In the genomic region with DNA sequence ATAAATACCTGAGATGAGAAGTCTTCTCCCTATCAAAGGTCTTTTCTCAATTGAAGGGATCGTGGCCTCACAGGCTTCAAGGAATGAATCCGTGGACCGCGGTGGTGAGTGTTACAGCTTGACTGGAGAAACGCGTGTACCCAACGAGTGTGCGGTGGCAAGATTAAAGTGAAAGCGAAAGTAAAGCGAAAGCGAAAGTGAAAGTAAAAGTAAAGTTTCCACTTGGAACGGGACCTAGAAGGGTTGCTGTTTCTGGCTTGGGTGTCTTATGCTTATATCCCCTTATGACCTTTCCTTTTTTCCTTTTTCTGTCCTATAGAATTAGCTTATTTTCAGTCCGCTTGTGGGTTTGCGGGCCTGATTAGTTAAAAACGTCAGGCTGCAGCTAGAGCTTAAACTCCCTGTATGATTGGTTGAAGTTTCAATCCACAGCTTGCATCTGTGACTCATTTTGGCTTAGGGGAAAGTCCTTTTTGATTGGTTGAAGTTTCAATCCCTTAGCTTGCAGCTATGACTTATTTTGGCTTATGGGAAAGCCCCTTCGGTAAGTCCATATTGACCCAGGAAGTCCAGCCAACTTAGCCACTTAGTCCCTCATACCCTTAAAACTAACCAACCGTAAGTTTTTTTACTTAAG, we compare ENCODE assay signal across 2 cellular contexts.
TF ChIP-seq lines count a peak whose summit lies in the region.

No MANE protein-coding gene starts in this region.

TF ChIP-seq in GM23338, 12 proteins besides CTCF, POLR2A, EP300 and RAD21 (continues in another document):
- TF ChIP-seq, protein P1, sequence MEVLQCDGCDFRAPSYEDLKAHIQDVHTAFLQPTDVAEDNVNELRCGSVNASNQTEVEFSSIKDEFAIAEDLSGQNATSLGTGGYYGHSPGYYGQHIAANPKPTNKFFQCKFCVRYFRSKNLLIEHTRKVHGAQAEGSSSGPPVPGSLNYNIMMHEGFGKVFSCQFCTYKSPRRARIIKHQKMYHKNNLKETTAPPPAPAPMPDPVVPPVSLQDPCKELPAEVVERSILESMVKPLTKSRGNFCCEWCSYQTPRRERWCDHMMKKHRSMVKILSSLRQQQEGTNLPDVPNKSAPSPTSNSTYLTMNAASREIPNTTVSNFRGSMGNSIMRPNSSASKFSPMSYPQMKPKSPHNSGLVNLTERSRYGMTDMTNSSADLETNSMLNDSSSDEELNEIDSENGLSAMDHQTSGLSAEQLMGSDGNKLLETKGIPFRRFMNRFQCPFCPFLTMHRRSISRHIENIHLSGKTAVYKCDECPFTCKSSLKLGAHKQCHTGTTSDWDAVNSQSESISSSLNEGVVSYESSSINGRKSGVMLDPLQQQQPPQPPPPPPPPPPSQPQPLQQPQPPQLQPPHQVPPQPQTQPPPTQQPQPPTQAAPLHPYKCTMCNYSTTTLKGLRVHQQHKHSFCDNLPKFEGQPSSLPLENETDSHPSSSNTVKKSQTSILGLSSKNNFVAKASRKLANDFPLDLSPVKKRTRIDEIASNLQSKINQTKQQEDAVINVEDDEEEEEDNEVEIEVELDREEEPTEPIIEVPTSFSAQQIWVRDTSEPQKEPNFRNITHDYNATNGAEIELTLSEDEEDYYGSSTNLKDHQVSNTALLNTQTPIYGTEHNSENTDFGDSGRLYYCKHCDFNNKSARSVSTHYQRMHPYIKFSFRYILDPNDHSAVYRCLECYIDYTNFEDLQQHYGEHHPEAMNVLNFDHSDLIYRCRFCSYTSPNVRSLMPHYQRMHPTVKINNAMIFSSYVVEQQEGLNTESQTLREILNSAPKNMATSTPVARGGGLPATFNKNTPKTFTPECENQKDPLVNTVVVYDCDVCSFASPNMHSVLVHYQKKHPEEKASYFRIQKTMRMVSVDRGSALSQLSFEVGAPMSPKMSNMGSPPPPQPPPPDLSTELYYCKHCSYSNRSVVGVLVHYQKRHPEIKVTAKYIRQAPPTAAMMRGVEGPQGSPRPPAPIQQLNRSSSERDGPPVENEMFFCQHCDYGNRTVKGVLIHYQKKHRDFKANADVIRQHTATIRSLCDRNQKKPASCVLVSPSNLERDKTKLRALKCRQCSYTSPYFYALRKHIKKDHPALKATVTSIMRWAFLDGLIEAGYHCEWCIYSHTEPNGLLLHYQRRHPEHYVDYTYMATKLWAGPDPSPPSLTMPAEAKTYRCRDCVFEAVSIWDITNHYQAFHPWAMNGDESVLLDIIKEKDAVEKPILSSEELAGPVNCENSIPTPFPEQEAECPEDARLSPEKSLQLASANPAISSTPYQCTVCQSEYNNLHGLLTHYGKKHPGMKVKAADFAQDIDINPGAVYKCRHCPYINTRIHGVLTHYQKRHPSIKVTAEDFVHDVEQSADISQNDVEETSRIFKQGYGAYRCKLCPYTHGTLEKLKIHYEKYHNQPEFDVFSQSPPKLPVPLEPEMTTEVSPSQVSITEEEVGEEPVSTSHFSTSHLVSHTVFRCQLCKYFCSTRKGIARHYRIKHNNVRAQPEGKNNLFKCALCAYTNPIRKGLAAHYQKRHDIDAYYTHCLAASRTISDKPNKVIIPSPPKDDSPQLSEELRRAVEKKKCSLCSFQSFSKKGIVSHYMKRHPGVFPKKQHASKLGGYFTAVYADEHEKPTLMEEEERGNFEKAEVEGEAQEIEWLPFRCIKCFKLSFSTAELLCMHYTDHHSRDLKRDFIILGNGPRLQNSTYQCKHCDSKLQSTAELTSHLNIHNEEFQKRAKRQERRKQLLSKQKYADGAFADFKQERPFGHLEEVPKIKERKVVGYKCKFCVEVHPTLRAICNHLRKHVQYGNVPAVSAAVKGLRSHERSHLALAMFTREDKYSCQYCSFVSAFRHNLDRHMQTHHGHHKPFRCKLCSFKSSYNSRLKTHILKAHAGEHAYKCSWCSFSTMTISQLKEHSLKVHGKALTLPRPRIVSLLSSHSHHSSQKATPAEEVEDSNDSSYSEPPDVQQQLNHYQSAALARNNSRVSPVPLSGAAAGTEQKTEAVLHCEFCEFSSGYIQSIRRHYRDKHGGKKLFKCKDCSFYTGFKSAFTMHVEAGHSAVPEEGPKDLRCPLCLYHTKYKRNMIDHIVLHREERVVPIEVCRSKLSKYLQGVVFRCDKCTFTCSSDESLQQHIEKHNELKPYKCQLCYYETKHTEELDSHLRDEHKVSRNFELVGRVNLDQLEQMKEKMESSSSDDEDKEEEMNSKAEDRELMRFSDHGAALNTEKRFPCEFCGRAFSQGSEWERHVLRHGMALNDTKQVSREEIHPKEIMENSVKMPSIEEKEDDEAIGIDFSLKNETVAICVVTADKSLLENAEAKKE (CRISPR knock-in tag; IDR thresholded peaks at IDR 0.05) = no peak
- TF ChIP-seq, protein P2, sequence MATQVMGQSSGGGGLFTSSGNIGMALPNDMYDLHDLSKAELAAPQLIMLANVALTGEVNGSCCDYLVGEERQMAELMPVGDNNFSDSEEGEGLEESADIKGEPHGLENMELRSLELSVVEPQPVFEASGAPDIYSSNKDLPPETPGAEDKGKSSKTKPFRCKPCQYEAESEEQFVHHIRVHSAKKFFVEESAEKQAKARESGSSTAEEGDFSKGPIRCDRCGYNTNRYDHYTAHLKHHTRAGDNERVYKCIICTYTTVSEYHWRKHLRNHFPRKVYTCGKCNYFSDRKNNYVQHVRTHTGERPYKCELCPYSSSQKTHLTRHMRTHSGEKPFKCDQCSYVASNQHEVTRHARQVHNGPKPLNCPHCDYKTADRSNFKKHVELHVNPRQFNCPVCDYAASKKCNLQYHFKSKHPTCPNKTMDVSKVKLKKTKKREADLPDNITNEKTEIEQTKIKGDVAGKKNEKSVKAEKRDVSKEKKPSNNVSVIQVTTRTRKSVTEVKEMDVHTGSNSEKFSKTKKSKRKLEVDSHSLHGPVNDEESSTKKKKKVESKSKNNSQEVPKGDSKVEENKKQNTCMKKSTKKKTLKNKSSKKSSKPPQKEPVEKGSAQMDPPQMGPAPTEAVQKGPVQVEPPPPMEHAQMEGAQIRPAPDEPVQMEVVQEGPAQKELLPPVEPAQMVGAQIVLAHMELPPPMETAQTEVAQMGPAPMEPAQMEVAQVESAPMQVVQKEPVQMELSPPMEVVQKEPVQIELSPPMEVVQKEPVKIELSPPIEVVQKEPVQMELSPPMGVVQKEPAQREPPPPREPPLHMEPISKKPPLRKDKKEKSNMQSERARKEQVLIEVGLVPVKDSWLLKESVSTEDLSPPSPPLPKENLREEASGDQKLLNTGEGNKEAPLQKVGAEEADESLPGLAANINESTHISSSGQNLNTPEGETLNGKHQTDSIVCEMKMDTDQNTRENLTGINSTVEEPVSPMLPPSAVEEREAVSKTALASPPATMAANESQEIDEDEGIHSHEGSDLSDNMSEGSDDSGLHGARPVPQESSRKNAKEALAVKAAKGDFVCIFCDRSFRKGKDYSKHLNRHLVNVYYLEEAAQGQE (IDR thresholded peaks at IDR 0.05; ENCODE audit: unreplicated experiment) = no peak
- no peak for TF ChIP-seq EZH2 (IDR thresholded peaks at IDR 0.05; ENCODE audit: low read depth, unreplicated experiment)
- TF ChIP-seq JUNB (IDR thresholded peaks at IDR 0.05; ENCODE audit: unreplicated experiment) = no peak
- TF ChIP-seq STAT1 (IDR thresholded peaks at IDR 0.05; ENCODE audit: unreplicated experiment) = no peak
- no peak for TF ChIP-seq NANOG (IDR thresholded peaks at IDR 0.05; ENCODE audit: borderline replicate concordance)
- TF ChIP-seq ZNF114 (CRISPR knock-in tag; IDR thresholded peaks at IDR 0.05) = no peak
- no peak for TF ChIP-seq ETS1 (IDR thresholded peaks at IDR 0.05)
- TF ChIP-seq ZNF331 (CRISPR knock-in tag; IDR thresholded peaks at IDR 0.05; ENCODE audit: low read depth) = no peak

TF ChIP-seq in K562, 482 proteins besides CTCF, POLR2A, EP300 and RAD21 (continues in another document):
- peak; percentile 61; the same call in 1 of the 2 replicates for TF ChIP-seq NCOA1 (IDR thresholded peaks at IDR 0.05; ENCODE audit: low read depth)
- TF ChIP-seq, protein P3, sequence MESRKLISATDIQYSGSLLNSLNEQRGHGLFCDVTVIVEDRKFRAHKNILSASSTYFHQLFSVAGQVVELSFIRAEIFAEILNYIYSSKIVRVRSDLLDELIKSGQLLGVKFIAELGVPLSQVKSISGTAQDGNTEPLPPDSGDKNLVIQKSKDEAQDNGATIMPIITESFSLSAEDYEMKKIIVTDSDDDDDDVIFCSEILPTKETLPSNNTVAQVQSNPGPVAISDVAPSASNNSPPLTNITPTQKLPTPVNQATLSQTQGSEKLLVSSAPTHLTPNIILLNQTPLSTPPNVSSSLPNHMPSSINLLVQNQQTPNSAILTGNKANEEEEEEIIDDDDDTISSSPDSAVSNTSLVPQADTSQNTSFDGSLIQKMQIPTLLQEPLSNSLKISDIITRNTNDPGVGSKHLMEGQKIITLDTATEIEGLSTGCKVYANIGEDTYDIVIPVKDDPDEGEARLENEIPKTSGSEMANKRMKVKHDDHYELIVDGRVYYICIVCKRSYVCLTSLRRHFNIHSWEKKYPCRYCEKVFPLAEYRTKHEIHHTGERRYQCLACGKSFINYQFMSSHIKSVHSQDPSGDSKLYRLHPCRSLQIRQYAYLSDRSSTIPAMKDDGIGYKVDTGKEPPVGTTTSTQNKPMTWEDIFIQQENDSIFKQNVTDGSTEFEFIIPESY (CRISPR knock-in tag; IDR thresholded peaks at IDR 0.05) = no peak
- no peak for TF ChIP-seq ZNF780A (CRISPR knock-in tag; IDR thresholded peaks at IDR 0.05)
- TF ChIP-seq FOXM1 (IDR thresholded peaks at IDR 0.05; ENCODE audit: low read depth) = peak; percentile 97
- TF ChIP-seq FOXM1 (CRISPR knock-in tag; IDR thresholded peaks at IDR 0.05; ENCODE audit: low read depth) = no peak
- TF ChIP-seq, protein P4, sequence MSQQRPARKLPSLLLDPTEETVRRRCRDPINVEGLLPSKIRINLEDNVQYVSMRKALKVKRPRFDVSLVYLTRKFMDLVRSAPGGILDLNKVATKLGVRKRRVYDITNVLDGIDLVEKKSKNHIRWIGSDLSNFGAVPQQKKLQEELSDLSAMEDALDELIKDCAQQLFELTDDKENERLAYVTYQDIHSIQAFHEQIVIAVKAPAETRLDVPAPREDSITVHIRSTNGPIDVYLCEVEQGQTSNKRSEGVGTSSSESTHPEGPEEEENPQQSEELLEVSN (IDR thresholded peaks at IDR 0.05; ENCODE audit: borderline replicate concordance in 1 of 2, extremely low read depth in 1 of 2, insufficient read depth in 1 of 2, insufficient read length in 1 of 2, low read depth in 1 of 2, low read length in 1 of 2, poor library complexity in 1 of 2, severe bottlenecking in 1 of 2) = no peak
- no peak for TF ChIP-seq ZNF217 (CRISPR knock-in tag; IDR thresholded peaks at IDR 0.05)
- peak; percentile 52; the same call in 1 of the 2 replicates for TF ChIP-seq TAF7 (tag; IDR thresholded peaks at IDR 0.05)
- no peak for TF ChIP-seq ZNF449 (CRISPR knock-in tag; IDR thresholded peaks at IDR 0.05)
- no peak for TF ChIP-seq MAX (CRISPR knock-in tag; IDR thresholded peaks at IDR 0.05)
- no peak for TF ChIP-seq POLR3A (IDR thresholded peaks at IDR 0.05; ENCODE audit: borderline replicate concordance, extremely low read depth, insufficient read depth, insufficient read length)
- TF ChIP-seq IRF2 (CRISPR knock-in tag; IDR thresholded peaks at IDR 0.05) = peak; percentile 100
- peak; percentile 50; the same call in 1 of the 2 replicates for TF ChIP-seq NFATC3 (IDR thresholded peaks at IDR 0.05)
- no peak for TF ChIP-seq ELF2 (CRISPR knock-in tag; IDR thresholded peaks at IDR 0.05)
- TF ChIP-seq HNRNPK (IDR thresholded peaks at IDR 0.05; ENCODE audit: low read depth, low read length, poor library complexity, severe bottlenecking) = no peak
- TF ChIP-seq HDAC2 (IDR thresholded peaks at IDR 0.05) = no peak
- TF ChIP-seq TAF9B (IDR thresholded peaks at IDR 0.05; ENCODE audit: partially characterized antibody) = peak; percentile 75
- TF ChIP-seq ZNF124 (CRISPR knock-in tag; IDR thresholded peaks at IDR 0.05) = no peak
- no peak for TF ChIP-seq NCOA4 (IDR thresholded peaks at IDR 0.05; ENCODE audit: partially characterized antibody)
- TF ChIP-seq BRD4 (IDR thresholded peaks at IDR 0.05) = no peak
- no peak for TF ChIP-seq ZNF408 (CRISPR knock-in tag; IDR thresholded peaks at IDR 0.05; ENCODE audit: low read depth)
- TF ChIP-seq, protein P5, sequence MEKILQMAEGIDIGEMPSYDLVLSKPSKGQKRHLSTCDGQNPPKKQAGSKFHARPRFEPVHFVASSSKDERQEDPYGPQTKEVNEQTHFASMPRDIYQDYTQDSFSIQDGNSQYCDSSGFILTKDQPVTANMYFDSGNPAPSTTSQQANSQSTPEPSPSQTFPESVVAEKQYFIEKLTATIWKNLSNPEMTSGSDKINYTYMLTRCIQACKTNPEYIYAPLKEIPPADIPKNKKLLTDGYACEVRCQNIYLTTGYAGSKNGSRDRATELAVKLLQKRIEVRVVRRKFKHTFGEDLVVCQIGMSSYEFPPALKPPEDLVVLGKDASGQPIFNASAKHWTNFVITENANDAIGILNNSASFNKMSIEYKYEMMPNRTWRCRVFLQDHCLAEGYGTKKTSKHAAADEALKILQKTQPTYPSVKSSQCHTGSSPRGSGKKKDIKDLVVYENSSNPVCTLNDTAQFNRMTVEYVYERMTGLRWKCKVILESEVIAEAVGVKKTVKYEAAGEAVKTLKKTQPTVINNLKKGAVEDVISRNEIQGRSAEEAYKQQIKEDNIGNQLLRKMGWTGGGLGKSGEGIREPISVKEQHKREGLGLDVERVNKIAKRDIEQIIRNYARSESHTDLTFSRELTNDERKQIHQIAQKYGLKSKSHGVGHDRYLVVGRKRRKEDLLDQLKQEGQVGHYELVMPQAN (IDR thresholded peaks at IDR 0.05; ENCODE audit: borderline replicate concordance) = no peak
- no peak for TF ChIP-seq MTA3 (IDR thresholded peaks at IDR 0.05; ENCODE audit: borderline replicate concordance)
- no peak for TF ChIP-seq NFYB (IDR thresholded peaks at IDR 0.05; ENCODE audit: extremely low read depth, insufficient read length)
- TF ChIP-seq, protein P6, sequence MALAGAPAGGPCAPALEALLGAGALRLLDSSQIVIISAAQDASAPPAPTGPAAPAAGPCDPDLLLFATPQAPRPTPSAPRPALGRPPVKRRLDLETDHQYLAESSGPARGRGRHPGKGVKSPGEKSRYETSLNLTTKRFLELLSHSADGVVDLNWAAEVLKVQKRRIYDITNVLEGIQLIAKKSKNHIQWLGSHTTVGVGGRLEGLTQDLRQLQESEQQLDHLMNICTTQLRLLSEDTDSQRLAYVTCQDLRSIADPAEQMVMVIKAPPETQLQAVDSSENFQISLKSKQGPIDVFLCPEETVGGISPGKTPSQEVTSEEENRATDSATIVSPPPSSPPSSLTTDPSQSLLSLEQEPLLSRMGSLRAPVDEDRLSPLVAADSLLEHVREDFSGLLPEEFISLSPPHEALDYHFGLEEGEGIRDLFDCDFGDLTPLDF (CRISPR knock-in tag; IDR thresholded peaks at IDR 0.05) = no peak
